8 cellular contexts compared by ENCODE assay signal in the genomic region with DNA sequence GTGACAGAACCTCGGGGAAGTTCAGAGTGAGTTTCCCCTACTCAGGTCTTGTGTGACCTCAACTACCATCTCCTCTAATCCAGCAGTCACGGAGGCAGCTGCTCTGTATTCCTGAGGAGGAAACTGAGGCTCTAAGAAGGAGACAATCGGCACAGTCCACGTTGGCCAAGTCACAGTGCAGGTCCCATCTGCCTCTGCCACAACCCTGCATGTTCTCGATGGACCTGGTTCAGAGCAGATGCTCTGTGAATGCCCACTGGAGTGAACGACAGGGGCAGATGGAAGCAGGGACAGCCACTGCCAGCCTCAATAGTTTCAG. TPM values are rescaled to one million over a fixed set of nuclear protein-coding genes. Genes with fewer than 3 reads are reported as not detected.
A peak's percentile ranks its signal among the peaks of the same experiment; 100 is the strongest.
DNase-seq lines count a peak whose midpoint lies in the region; ATAC-seq and TF ChIP-seq lines count a peak whose summit lies in the region.

No MANE protein-coding gene starts in this region.

- peak overlapping the region; percentile 58 for H3K27ac Mint-ChIP-seq in activated T-helper 1 cell treated with anti-CD3 and anti-CD28 coated beads, Interleukin-12 subunit alpha, Interleukin-12 subunit beta, Interleukin-2, Interleukin-4 antibody, amounts not matched to agents 30 ng/mL and 10 ng/mL and 1 ng/mL, durations not matched to agents 14 hours and 24 hours and 36 hours

- H3K4me1 ChIP-seq in HCT116 (ENCODE audit: control insufficient read depth in 1 of 2, insufficient read depth in 2 of 2, low read length in 2 of 2), result peaks cover 9 to 31% of the 10 kb centered on the region in 2 experiments; a peak in 3 of 4 replicates
- peaks cover 9% of the 10 kb centered on the region for H3K4me1 ChIP-seq in iPS-15b (ENCODE audit: control insufficient read depth, insufficient read depth, low read length)
- peaks cover 42 to 60% (median 49%) of the 10 kb centered on the region in 6 donors for H3K4me1 ChIP-seq in spleen

- H3K79me2 ChIP-seq in HCT116 (ENCODE audit: insufficient read depth, low read length), result peaks cover 36% of the 10 kb centered on the region

- no TSS peak for BruUV-seq in HCT116 (replicated peaks; lab: Mats Ljungman, UMichigan)

- H3K9me3 Mint-ChIP-seq in activated T-helper 1 cell treated with anti-CD3 and anti-CD28 coated beads, Interleukin-12 subunit alpha, Interleukin-12 subunit beta, Interleukin-2, Interleukin-4 antibody, amounts not matched to agents 30 ng/mL and 10 ng/mL and 1 ng/mL, durations not matched to agents 14 hours and 24 hours and 36 hours, result no peaks in the 10 kb centered on the region

- peaks cover 19% of the 10 kb centered on the region for H3K4me1 Mint-ChIP-seq in activated T-helper 1 cell treated with anti-CD3 and anti-CD28 coated beads, Interleukin-12 subunit alpha, Interleukin-12 subunit beta, Interleukin-2, Interleukin-4 antibody, amounts not matched to agents 30 ng/mL and 10 ng/mL and 1 ng/mL, durations not matched to agents 14 hours and 24 hours and 36 hours (ENCODE audit: low read depth)

- 52 to 70% (median 63%) methylated on average over 4 to 6 of the region's 6 CpGs for WGBS in spleen, 5 donors

- no peaks in the 10 kb centered on the region for H3K27me3 Mint-ChIP-seq in activated T-helper 1 cell treated with anti-CD3 and anti-CD28 coated beads, Interleukin-12 subunit alpha, Interleukin-12 subunit beta, Interleukin-2, Interleukin-4 antibody, amounts not matched to agents 30 ng/mL and 10 ng/mL and 1 ng/mL, durations not matched to agents 14 hours and 24 hours and 36 hours (ENCODE audit: insufficient read depth)

- H3K36me3 ChIP-seq in HCT116 (ENCODE audit: control insufficient read depth in 1 of 2, insufficient read depth in 2 of 2, low read length in 2 of 2) (no peaks in the 10 kb centered on the region; a peak in 1 of 4 replicates), iPS-15b (ENCODE audit: control insufficient read depth, insufficient read depth, low read length) (peaks cover 4% of the 10 kb centered on the region), spleen (peaks cover 0 to 11% (median 0%) of the 10 kb centered on the region in 6 donors)

- no peaks in the 10 kb centered on the region for H3K9me2 ChIP-seq in HCT116 (ENCODE audit: insufficient read depth)

- POLR2A ChIA-PET in HCT116 (lab: Charles Lee), result no interaction called here

- CTCF ChIA-PET in HCT116 (lab: Charles Lee), result no interaction called here

- peak overlapping the region; percentile 88 for H3K4me3 Mint-ChIP-seq in activated T-helper 1 cell treated with anti-CD3 and anti-CD28 coated beads, Interleukin-12 subunit alpha, Interleukin-12 subunit beta, Interleukin-2, Interleukin-4 antibody, amounts not matched to agents 30 ng/mL and 10 ng/mL and 1 ng/mL, durations not matched to agents 14 hours and 24 hours and 36 hours

- TF ChIP-seq RAD21 in HCT116 (IDR thresholded peaks at IDR 0.05; ENCODE audit: low read depth), result no peak

- H3K4me3 ChIP-seq in HCT116 (replicated peaks in 1 of 2; ENCODE audit: low read depth in 1 of 2, low read length in 2 of 2) (peak overlapping the region; percentile 92 to 95), iPS-15b (ENCODE audit: low read depth, low read length) (peak overlapping the region; percentile 84), spleen (peak overlapping the region in 6 of 8 donors; percentile 69 to 92 (median 86))

- H3K27ac ChIP-seq in HCT116 (ENCODE audit: low read depth, low read length) (no peak overlapping the region), spleen (peak overlapping the region; percentile 77 to 94 (median 91))

- H4K20me1 ChIP-seq in HCT116 (ENCODE audit: insufficient read depth), result no peaks in the 10 kb centered on the region

- no peak overlapping the region for H2AFZ ChIP-seq in HCT116 (ENCODE audit: low read depth, low read length, poor library complexity, severe bottlenecking)

- H3K27me3 ChIP-seq in HCT116 (ENCODE audit: insufficient read depth, low read length) (no peaks in the 10 kb centered on the region), iPS-15b (ENCODE audit: control insufficient read depth, insufficient read depth, low read length) (no peaks in the 10 kb centered on the region), spleen (replicated peaks in 1 of 7) (no peaks in the 10 kb centered on the region)

- peak overlapping the region; percentile 93 for H3K4me2 ChIP-seq in HCT116 (ENCODE audit: low read length)

- TF ChIP-seq POLR2A in HCT116 (IDR thresholded peaks at IDR 0.05; ENCODE audit: borderline replicate concordance, extremely low read depth, insufficient read depth, insufficient read length) (no peak), spleen (IDR thresholded peaks at IDR 0.05) (no peak)

- RAD21 ChIA-PET in HCT116 (lab: Charles Lee; ENCODE audit: low non-redundant PET in 1 of 2, low total read pairs in 2 of 2, uncharacterized antibody in 2 of 2, unreplicated experiment in 2 of 2), result no interaction called here

- DNase-seq in HCT116 (ENCODE audit: low read depth, low spot score), result no peak
- DNase-seq in activated T-helper 1 cell treated with anti-CD3 and anti-CD28 coated beads, Interleukin-12 subunit alpha, Interleukin-12 subunit beta, Interleukin-2, Interleukin-4 antibody, amounts not matched to agents 30 ng/mL and 10 ng/mL and 1 ng/mL, durations not matched to agents 14 hours and 24 hours and 36 hours (ENCODE audit: low spot score), result no peak
- DNase-seq in spleen, result no peak
- no peak for DNase-seq in posterior vena cava (ENCODE audit: low spot score)
- DNase-seq in activated CD4-positive, CD25-positive, alpha-beta regulatory T cell treated with anti-CD3 and anti-CD28 coated beads, Interleukin-2, amount 50 U/mL, for 72 hours, result no peak

- H3K9me3 ChIP-seq in HCT116 (ENCODE audit: control insufficient read depth in 1 of 2, insufficient read depth in 1 of 2, low read depth in 1 of 2, low read length in 2 of 2) (no peaks in the 10 kb centered on the region), iPS-15b (ENCODE audit: control insufficient read depth, insufficient read depth, low read length) (no peaks in the 10 kb centered on the region), spleen (no peaks in the 10 kb centered on the region)

- no peaks in the 10 kb centered on the region for H3K36me3 Mint-ChIP-seq in activated T-helper 1 cell treated with anti-CD3 and anti-CD28 coated beads, Interleukin-12 subunit alpha, Interleukin-12 subunit beta, Interleukin-2, Interleukin-4 antibody, amounts not matched to agents 30 ng/mL and 10 ng/mL and 1 ng/mL, durations not matched to agents 14 hours and 24 hours and 36 hours (ENCODE audit: low read depth)

- no peak for ATAC-seq in HCT116
- ATAC-seq in GM18520 (IDR thresholded peaks at IDR 0.05; ENCODE audit: unreplicated experiment), result no peak
- ATAC-seq in HG02840 (IDR thresholded peaks at IDR 0.05; ENCODE audit: low FRiP score, unreplicated experiment), result no peak

- intact Hi-C loops in HCT116 (cut with micrococcal nuclease) (no loop called here), spleen (cut with DNase I; ENCODE audit: low total_unique reads) (no loop called here), posterior vena cava (cut with DNase I) (no loop called here)
- intact Hi-C loops in activated T-helper 1 cell treated with anti-CD3 and anti-CD28 coated beads, Interleukin-12 subunit alpha, Interleukin-12 subunit beta, Interleukin-2, Interleukin-4 antibody, amounts not matched to agents 30 ng/mL and 10 ng/mL and 1 ng/mL, durations not matched to agents 14 hours and 24 hours and 36 hours (cut with micrococcal nuclease), result no loop called here

- TF ChIP-seq CTCF in HCT116 (IDR thresholded peaks at IDR 0.05 in 2 of 3, conservative IDR thresholded peaks at IDR 0.05 in 1 of 3; ENCODE audit: borderline replicate concordance in 1 of 3, insufficient read depth in 1 of 3, low read depth in 2 of 3, low read length in 2 of 3) (no peak), spleen (IDR thresholded peaks at IDR 0.05 in 8 of 11, conservative IDR thresholded peaks at IDR 0.05 in 3 of 11) (no peak)

- H3K9ac ChIP-seq in HCT116 (ENCODE audit: low read length) (peak overlapping the region; percentile 76), iPS-15b (ENCODE audit: low read depth, low read length) (peak overlapping the region; percentile 37)

TF ChIP-seq in HCT116, 20 proteins besides CTCF, POLR2A, EP300 and RAD21 (continues in another document):
- no peak for TF ChIP-seq JUND (IDR thresholded peaks at IDR 0.05)
- TF ChIP-seq YY1 (IDR thresholded peaks at IDR 0.05; ENCODE audit: extremely low read depth, insufficient replicate concordance, low read depth, low read length), result no peak
- TF ChIP-seq ZNF274 (IDR thresholded peaks at IDR 0.05; ENCODE audit: low read depth, low read length), result no peak
- TF ChIP-seq, protein P1, sequence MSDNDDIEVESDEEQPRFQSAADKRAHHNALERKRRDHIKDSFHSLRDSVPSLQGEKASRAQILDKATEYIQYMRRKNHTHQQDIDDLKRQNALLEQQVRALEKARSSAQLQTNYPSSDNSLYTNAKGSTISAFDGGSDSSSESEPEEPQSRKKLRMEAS (IDR thresholded peaks at IDR 0.05), result no peak
- no peak for TF ChIP-seq TCF7L2 (IDR thresholded peaks at IDR 0.05; ENCODE audit: borderline replicate concordance, extremely low read depth, insufficient read depth, insufficient read length)
- no peak for TF ChIP-seq CEBPB (IDR thresholded peaks at IDR 0.05; ENCODE audit: low read depth)
- TF ChIP-seq ZFX (IDR thresholded peaks at IDR 0.05), result no peak
- no peak for TF ChIP-seq CBX3 (IDR thresholded peaks at IDR 0.05; ENCODE audit: low read depth)
- no peak for TF ChIP-seq POLR2AphosphoS5 (IDR thresholded peaks at IDR 0.05; ENCODE audit: low read depth, low read length)
- no peak for TF ChIP-seq SRF (IDR thresholded peaks at IDR 0.05; ENCODE audit: low read depth)

RNA-seq across cellular contexts. Expression of a gene that starts 0.7 kb away (rescaled TPM):
- total RNA-seq in HCT116 (2021; ENCODE audit: unreplicated experiment), result 73.3 TPM
- 85.5 and 90.7 TPM in 2 replicates for polyA plus RNA-seq in HCT116 (2012)
- total RNA-seq in activated T-helper 1 cell treated with anti-CD3 and anti-CD28 coated beads, Interleukin-12 subunit alpha, Interleukin-12 subunit beta, Interleukin-2, Interleukin-4 antibody, amounts not matched to agents 30 ng/mL and 10 ng/mL and 1 ng/mL, durations not matched to agents 14 hours and 24 hours and 36 hours, result 47.4 and 47.9 TPM in 2 replicates
- total RNA-seq in spleen, result 100 to 1,000 TPM in 6 of 7 donors, 10 to 100 TPM in 1; 96.6 to 166 (median 143) TPM
- polyA plus RNA-seq in spleen, result 10 to 100 TPM; 36.9 to 84.6 (median 46.8) TPM
- 100 to 1,000 TPM; 140 to 169 TPM for total RNA-seq in posterior vena cava
